Comparison of ENCODE assay signal across 18 cellular contexts in genomic region chr12:78622529-78623221, GRCh38.
DNase-seq lines count a peak whose midpoint lies in the region; ATAC-seq, FAIRE-seq and TF ChIP-seq lines count a peak whose summit lies in the region.
"Had no signal": no experiment of that assay in that cellular context is flagged by ENCODE, and none has a peak within 500 bp of the region (broad histone marks: within the 10 kb centered on the region; RNA-seq: fewer than 3 reads in every experiment).

No MANE protein-coding gene starts in this region.

- H3K27ac Mint-ChIP-seq in astrocyte (ENCODE audit: unreplicated experiment): no peak overlapping the region
- peak overlapping the region; percentile 53 for H3K27ac Mint-ChIP-seq in neural crest cell (ENCODE audit: unreplicated experiment)
- H3K27ac Mint-ChIP-seq in T-cell: no peak overlapping the region
- H3K27ac Mint-ChIP-seq: CD8-positive, alpha-beta memory T cell; T-helper 1 cell treated with Interleukin-12 subunit alpha and Interleukin-12 subunit beta and Interleukin-4 antibody, amounts not matched to agents 30 μg/mL and 1 μg/mL, for 36 hours had no signal

- H3K9me3 Mint-ChIP-seq in astrocyte (ENCODE audit: unreplicated experiment): peaks cover 4% of the 10 kb centered on the region
- peaks cover 6% of the 10 kb centered on the region for H3K9me3 Mint-ChIP-seq in neural crest cell
- H3K9me3 Mint-ChIP-seq in T-cell: peaks cover 3 to 9% (median 4%) of the 10 kb centered on the region in 3 donors

- H3K27ac ChIP-seq in astrocyte (ENCODE audit: low read depth, low read length): no peak overlapping the region
- H3K27ac ChIP-seq: BLaER1 treated with 17β-estradiol and CSF1 and Interleukin-3, amounts not matched to agents 10 nM and 100 nM had no signal

- no peak for FAIRE-seq in astrocyte (lab: Jason Lieb, UNC)

- no peaks in the 10 kb centered on the region for H3K4me1 Mint-ChIP-seq in astrocyte (ENCODE audit: low read depth, unreplicated experiment)
- peaks cover 33% of the 10 kb centered on the region for H3K4me1 Mint-ChIP-seq in neural crest cell
- no peaks in the 10 kb centered on the region for H3K4me1 Mint-ChIP-seq in T-cell
- H3K4me1 Mint-ChIP-seq: CD8-positive, alpha-beta memory T cell had no signal

- peak overlapping the region; percentile 43 for H2AFZ ChIP-seq in astrocyte (ENCODE audit: low read depth, low read length)

- POLR2A ChIA-PET in T-cell (lab: Charles Lee): no interaction called here

- H3K36me3 Mint-ChIP-seq in astrocyte (ENCODE audit: low read depth, unreplicated experiment) (no peaks in the 10 kb centered on the region), neural crest cell (ENCODE audit: low read depth) (no peaks in the 10 kb centered on the region), T-cell (no peaks in the 10 kb centered on the region)
- H3K36me3 Mint-ChIP-seq: CD8-positive, alpha-beta memory T cell had no signal

- peak; percentile 6 for DNase-seq in HuH-7.5 (ENCODE audit: low spot score)
- DNase-seq in astrocyte (ENCODE audit: low read depth): no peak
- no peak for DNase-seq in neural crest cell (ENCODE audit: low read depth, low spot score)
- no peak for DNase-seq in COR-L47 (lab: John Stamatoyannopoulos, UW)
- DNase-seq in NCI-H1048 (lab: John Stamatoyannopoulos, UW): no peak
- DNase-seq in T-cell: no peak
- DNase-seq: CD8-positive, alpha-beta memory T cell; DMS79; NCI-H1417; NCI-H187 treated with DMSO at 0.1 percent for 48 hours; NCI-H748 treated with DMSO at 0.1 percent for 48 hours; OCI-M1; RPMI8226; SHP77 treated with DMSO at 0.1 percent for 48 hours had no signal

- H3K4me3 ChIP-seq in astrocyte (ENCODE audit: insufficient read depth, low read depth, low read length): no peak overlapping the region
- H3K4me3 ChIP-seq: BLaER1 treated with 17β-estradiol and CSF1 and Interleukin-3, amounts not matched to agents 10 nM and 100 nM had no signal

- no peak overlapping the region for H3K4me3 Mint-ChIP-seq in astrocyte (ENCODE audit: unreplicated experiment)
- no peak overlapping the region for H3K4me3 Mint-ChIP-seq in neural crest cell
- H3K4me3 Mint-ChIP-seq in T-cell: no peak overlapping the region
- H3K4me3 Mint-ChIP-seq: CD8-positive, alpha-beta memory T cell; T-helper 1 cell treated with Interleukin-12 subunit alpha and Interleukin-12 subunit beta and Interleukin-4 antibody, amounts not matched to agents 30 μg/mL and 1 μg/mL, for 36 hours had no signal

- no peak overlapping the region for H3K9ac ChIP-seq in astrocyte (ENCODE audit: low read length)
- H3K9ac ChIP-seq: BLaER1 treated with 17β-estradiol and CSF1 and Interleukin-3, amounts not matched to agents 10 nM and 100 nM had no signal

- CTCF ChIA-PET in T-cell (lab: Charles Lee): no interaction called here

- H3K27me3 Mint-ChIP-seq in astrocyte (ENCODE audit: low read depth, unreplicated experiment) (no peaks in the 10 kb centered on the region), neural crest cell (ENCODE audit: low read depth) (no peaks in the 10 kb centered on the region), T-cell (no peaks in the 10 kb centered on the region)

- H3K36me3 ChIP-seq in astrocyte (ENCODE audit: insufficient read depth, low read length): no peaks in the 10 kb centered on the region
- H3K36me3 ChIP-seq: BLaER1 treated with 17β-estradiol and CSF1 and Interleukin-3, amounts not matched to agents 10 nM and 100 nM had no signal

- no peak overlapping the region for H3K4me2 ChIP-seq in astrocyte (ENCODE audit: low read length)
- H3K4me2 ChIP-seq: BLaER1 treated with 17β-estradiol and CSF1 and Interleukin-3, amounts not matched to agents 10 nM and 100 nM had no signal

- H3K4me1 ChIP-seq in astrocyte (ENCODE audit: insufficient read depth, low read length): no peaks in the 10 kb centered on the region

- no peaks in the 10 kb centered on the region for H4K20me1 ChIP-seq in astrocyte (ENCODE audit: insufficient read depth, low read length)
- H4K20me1 ChIP-seq: BLaER1 treated with 17β-estradiol and CSF1 and Interleukin-3, amounts not matched to agents 10 nM and 100 nM had no signal

- H3K9me3 ChIP-seq in astrocyte (ENCODE audit: insufficient read depth, low read depth, low read length): no peaks in the 10 kb centered on the region
- H3K9me3 ChIP-seq: BLaER1 treated with 17β-estradiol and CSF1 and Interleukin-3, amounts not matched to agents 10 nM and 100 nM had no signal

- no peaks in the 10 kb centered on the region for H3K79me2 ChIP-seq in astrocyte (ENCODE audit: insufficient read depth, low read length)

- TF ChIP-seq CTCF in astrocyte (IDR thresholded peaks at IDR 0.05; ENCODE audit: insufficient read depth, low read depth, low read length) (no peak), neural crest cell (conservative IDR thresholded peaks at IDR 0.05) (no peak)

- no peaks in the 10 kb centered on the region for H3K27me3 ChIP-seq in astrocyte (ENCODE audit: insufficient read depth, low read length)
- H3K27me3 ChIP-seq: BLaER1 treated with 17β-estradiol and CSF1 and Interleukin-3, amounts not matched to agents 10 nM and 100 nM had no signal

- ATAC-seq in GM18867 (IDR thresholded peaks at IDR 0.05; ENCODE audit: unreplicated experiment): peak; percentile 50
- no peak for ATAC-seq in HG02840 (IDR thresholded peaks at IDR 0.05; ENCODE audit: low FRiP score, unreplicated experiment)
- no peak for ATAC-seq in T-cell (replicated peaks in 1 of 4)
